In genomic region chr9:78605029-78605930, GRCh38 we compare ENCODE assay signal across 17 cellular contexts.
DNase-seq lines count a peak whose midpoint lies in the region; ATAC-seq, FAIRE-seq and TF ChIP-seq lines count a peak whose summit lies in the region.
"Had no signal": no experiment of that assay in that cellular context is flagged by ENCODE, and none has a peak within 500 bp of the region (broad histone marks: within the 10 kb centered on the region; RNA-seq: fewer than 3 reads in every experiment).

No MANE protein-coding gene starts in this region.

- no peaks in the 10 kb centered on the region for H4K20me1 ChIP-seq in HepG2 (ENCODE audit: insufficient read depth, low read length)

- H3K27me3 Mint-ChIP-seq in mesothelial cell of epicardium (ENCODE audit: low read depth) = peaks cover 12% of the 10 kb centered on the region
- H3K27me3 Mint-ChIP-seq: activated T-cell treated with anti-CD3 and anti-CD28 coated beads, Interleukin-2, amount 50 U/mL, for 24 hours had no signal

- no TSS peak for BruUV-seq in HepG2 (replicated peaks; lab: Mats Ljungman, UMichigan)

- no peak for TF ChIP-seq RAD21 in HepG2 (CRISPR knock-in tag; IDR thresholded peaks at IDR 0.05)

- H3K4me3 ChIP-seq in HepG2 (replicated peaks in 1 of 3; ENCODE audit: insufficient read depth in 1 of 3, low read depth in 2 of 3, low read length in 3 of 3) = no peak overlapping the region
- H3K4me3 ChIP-seq in right lobe of liver = no peak overlapping the region
- H3K4me3 ChIP-seq in ectodermal cell (ENCODE audit: insufficient read depth, low read depth, low read length) = no peak overlapping the region
- H3K4me3 ChIP-seq: PC-9, tibial artery had no signal

- H3K9ac ChIP-seq in HepG2 (ENCODE audit: insufficient read depth, low read depth, low read length) = no peak overlapping the region

- DNase-seq in HepG2 (ENCODE audit: low spot score) (no peak), right lobe of liver (no peak), mesothelial cell of epicardium (ENCODE audit: low spot score in 2 of 2, unreplicated experiment in 2 of 2) (no peak), RCC 7860 (ENCODE audit: low spot score) (no peak)
- DNase-seq: activated CD4-positive, alpha-beta T cell treated with anti-CD3 and anti-CD28 coated beads for 1 hour; activated T-cell treated with anti-CD3 and anti-CD28 coated beads, Interleukin-2, amount 50 U/mL, for 24 hours; dorsolateral prefrontal cortex; left ventricle myocardium superior; NCI-H2171; occipital lobe; PC-9; T-helper 1 cell; tibial artery had no signal

- FAIRE-seq in HepG2 (lab: Jason Lieb, UNC) (no peak), RCC 7860 (lab: Jason Lieb, UNC) (no peak)

- peaks cover 0 to 4% of the 10 kb centered on the region in 2 experiments; a peak in 1 of 5 replicates for H3K27me3 ChIP-seq in HepG2 (ENCODE audit: control insufficient read depth in 1 of 2, insufficient read depth in 2 of 2, low read length in 2 of 2)
- no peaks in the 10 kb centered on the region for H3K27me3 ChIP-seq in right lobe of liver
- no peaks in the 10 kb centered on the region for H3K27me3 ChIP-seq in ectodermal cell (ENCODE audit: control insufficient read depth, insufficient read depth, low read length, poor library complexity, severe bottlenecking)

- TF ChIP-seq CTCF in HepG2 (CRISPR knock-in tag; IDR thresholded peaks at IDR 0.05) (no peak), right lobe of liver (IDR thresholded peaks at IDR 0.05) (no peak), mesothelial cell of epicardium (IDR thresholded peaks at IDR 0.05; ENCODE audit: unreplicated experiment) (no peak)

- POLR2A ChIA-PET in HepG2 (lab: Yijun Ruan, JAX) = no interaction called here

- no peak overlapping the region for H3K4me2 ChIP-seq in HepG2 (ENCODE audit: low read depth, low read length)
- H3K4me2 ChIP-seq: PC-9 had no signal

- TF ChIP-seq EP300 in HepG2 (IDR thresholded peaks at IDR 0.05; ENCODE audit: low read depth in 2 of 2, low read length in 2 of 2) = no peak
- no peak for TF ChIP-seq EP300 in HepG2 (CRISPR knock-in tag; IDR thresholded peaks at IDR 0.05; ENCODE audit: borderline replicate concordance)

- peak; percentile 57 for ATAC-seq in HepG2
- ATAC-seq in right lobe of liver = no peak
- ATAC-seq in HG03095 (IDR thresholded peaks at IDR 0.05; ENCODE audit: unreplicated experiment) = no peak
- ATAC-seq in HG02938 (IDR thresholded peaks at IDR 0.05; ENCODE audit: unreplicated experiment) = no peak
- ATAC-seq in GM19023 (IDR thresholded peaks at IDR 0.05; ENCODE audit: unreplicated experiment) = no peak
- ATAC-seq: left ventricle myocardium superior had no signal

- H3K27ac ChIP-seq in HepG2 (ENCODE audit: extremely low read length, insufficient read depth, low read length) (no peak overlapping the region), right lobe of liver (no peak overlapping the region), ectodermal cell (ENCODE audit: insufficient read depth, low read depth, low read length, poor library complexity, severe bottlenecking) (peak overlapping the region; percentile 78)
- H3K27ac ChIP-seq: dorsolateral prefrontal cortex, PC-9, tibial artery had no signal

- H3K27ac Mint-ChIP-seq in mesothelial cell of epicardium = peak overlapping the region; percentile 63
- H3K27ac Mint-ChIP-seq: activated T-cell treated with anti-CD3 and anti-CD28 coated beads, Interleukin-2, amount 50 U/mL, for 24 hours had no signal

- intact Hi-C loops in HepG2 (cut with micrococcal nuclease; ENCODE audit: unreplicated experiment) = no loop called here
- intact Hi-C loops in right lobe of liver (cut with DNase I) = loop anchor here in 1 of 2 donors (10.0 kb wide), 1 partner anchor 60 kb away; no protein-coding TSS in a partner anchor

- TF ChIP-seq POLR2A in HepG2 (IDR thresholded peaks at IDR 0.05; ENCODE audit: insufficient read depth in 1 of 2, low read depth in 2 of 2, low read length in 2 of 2) (no peak), right lobe of liver (IDR thresholded peaks at IDR 0.05) (no peak)

- no peak overlapping the region for H2AFZ ChIP-seq in HepG2 (ENCODE audit: low read length)
- H2AFZ ChIP-seq: PC-9 had no signal

- CTCF ChIA-PET in HepG2 (lab: Yijun Ruan, JAX; ENCODE audit: low intra/inter-chr PET ratio, low total read pairs) = no interaction called here

- H3K36me3 ChIP-seq in HepG2 (replicated peaks in 1 of 2; ENCODE audit: control insufficient read depth in 1 of 2, insufficient read depth in 2 of 2, low read length in 2 of 2) (no peaks in the 10 kb centered on the region), right lobe of liver (no peaks in the 10 kb centered on the region), ectodermal cell (ENCODE audit: control insufficient read depth, insufficient read depth, low read length) (no peaks in the 10 kb centered on the region)
- H3K36me3 ChIP-seq: tibial artery had no signal

- H3K4me1 ChIP-seq in HepG2 (ENCODE audit: insufficient read depth, low read length) (no peaks in the 10 kb centered on the region), right lobe of liver (no peaks in the 10 kb centered on the region), ectodermal cell (ENCODE audit: control insufficient read depth, insufficient read depth, low read length) (peaks cover 21% of the 10 kb centered on the region)
- H3K4me1 ChIP-seq: tibial artery had no signal

- in situ Hi-C loops in HepG2 (cut with HindIII; ENCODE audit: extremely low pct_ligation_motif_present, low pct_unique_long_range_greater_than_20kb) = no loop called here

- WGBS in HepG2 (ENCODE audit: low lambda C conversion rate) = 48% methylated on average over 13 of the region's 17 CpGs
- whole genome bisulfite sequencing in right lobe of liver (ENCODE audit: insufficient coverage, low coverage, low lambda C conversion rate, missing lambda C conversion rate) = 60% methylated on average over 10 of the region's 17 CpGs
- WGBS in ectodermal cell, 2 experiments = 55 to 56% methylated on average over 17 of the region's 17 CpGs

- H3K9me3 ChIP-seq in HepG2 (ENCODE audit: low read length) (no peaks in the 10 kb centered on the region), right lobe of liver (no peaks in the 10 kb centered on the region), ectodermal cell (ENCODE audit: control insufficient read depth, low read length) (no peaks in the 10 kb centered on the region)
- H3K9me3 ChIP-seq: tibial artery had no signal

- H3K9me3 Mint-ChIP-seq in mesothelial cell of epicardium = no peaks in the 10 kb centered on the region

- H3K36me3 Mint-ChIP-seq in mesothelial cell of epicardium = no peaks in the 10 kb centered on the region

- H3K4me1 Mint-ChIP-seq in mesothelial cell of epicardium = peaks cover 32% of the 10 kb centered on the region

- no peaks in the 10 kb centered on the region for H3K79me2 ChIP-seq in HepG2 (ENCODE audit: insufficient read depth, low read length)

- H3K4me3 Mint-ChIP-seq in mesothelial cell of epicardium = peak overlapping the region; percentile 44
- H3K4me3 Mint-ChIP-seq: activated T-cell treated with anti-CD3 and anti-CD28 coated beads, Interleukin-2, amount 50 U/mL, for 24 hours had no signal

TF ChIP-seq in HepG2, 621 proteins besides CTCF, POLR2A, EP300 and RAD21 (continues in another document):
- TF ChIP-seq TCF7L2 (IDR thresholded peaks at IDR 0.05; ENCODE audit: low read depth, low read length) = no peak
- TF ChIP-seq HOMEZ (CRISPR knock-in tag; IDR thresholded peaks at IDR 0.05; ENCODE audit: low read depth) = no peak
- no peak for TF ChIP-seq HOXA7 (CRISPR knock-in tag; IDR thresholded peaks at IDR 0.05)
- TF ChIP-seq ZNF367 (CRISPR knock-in tag; IDR thresholded peaks at IDR 0.05; ENCODE audit: borderline replicate concordance) = no peak
- no peak for TF ChIP-seq FOXM1 (CRISPR knock-in tag; IDR thresholded peaks at IDR 0.05)
- TF ChIP-seq TP53 (CRISPR knock-in tag; conservative IDR thresholded peaks at IDR 0.05) = no peak
- TF ChIP-seq ZNF260 (CRISPR knock-in tag; IDR thresholded peaks at IDR 0.05; ENCODE audit: borderline replicate concordance, low read depth) = no peak
- TF ChIP-seq FOXA3 (CRISPR knock-in tag; IDR thresholded peaks at IDR 0.05) = no peak
- no peak for TF ChIP-seq POLR2AphosphoS5 (IDR thresholded peaks at IDR 0.05; ENCODE audit: low read depth, low read length)
- TF ChIP-seq USF2 (IDR thresholded peaks at IDR 0.05; ENCODE audit: low read depth, low read length) = no peak
- no peak for TF ChIP-seq USF2 (CRISPR knock-in tag; IDR thresholded peaks at IDR 0.05; ENCODE audit: borderline replicate concordance)
